8 cellular contexts compared by ENCODE assay signal in the genomic region with DNA sequence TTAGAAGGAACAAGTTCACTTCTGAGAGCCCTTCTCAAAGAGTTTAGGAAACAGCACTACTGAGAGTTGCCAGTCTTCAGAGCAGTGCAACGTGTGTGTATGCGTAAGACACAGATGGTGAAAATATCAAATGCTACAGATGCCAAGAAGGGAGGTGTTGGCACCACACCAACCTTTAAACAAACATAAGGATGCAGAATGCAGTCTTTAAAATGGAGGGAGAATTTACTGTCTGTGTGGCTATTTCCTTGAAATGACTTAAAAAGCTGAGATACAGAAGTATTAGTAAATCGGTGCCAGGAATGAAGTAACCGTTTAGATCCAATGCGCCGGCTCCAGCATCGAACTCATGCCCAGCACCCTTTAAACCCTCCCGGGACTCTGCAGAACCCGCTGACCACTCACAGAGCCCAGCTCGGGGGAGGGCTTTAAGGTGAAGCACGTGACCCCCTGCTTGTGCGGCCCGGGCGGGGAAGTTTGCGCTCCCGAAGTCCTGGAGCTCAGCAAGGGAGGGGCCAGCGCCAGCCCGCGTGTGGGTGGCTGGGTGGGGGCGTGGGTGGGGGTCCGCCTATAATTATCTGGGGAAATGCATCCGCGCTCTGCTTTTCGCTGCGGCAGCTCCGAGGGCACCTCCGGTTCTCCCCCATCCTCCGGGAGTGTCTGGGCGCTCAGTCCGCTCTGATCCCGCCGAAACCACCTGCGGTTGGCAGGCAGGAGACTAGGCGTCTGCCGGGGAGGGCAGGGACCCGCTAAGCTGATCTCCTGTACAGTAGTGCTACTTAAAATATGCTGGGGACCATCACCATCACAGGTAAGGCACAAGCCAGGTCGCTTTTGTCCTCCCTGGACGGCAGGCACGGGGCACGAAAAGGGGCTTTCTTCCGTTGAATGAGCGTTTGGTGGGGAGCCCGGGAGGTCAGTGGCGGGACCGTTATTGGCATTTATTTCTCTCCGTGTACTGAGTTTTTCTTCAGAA.
A peak's percentile ranks its signal among the peaks of the same experiment; 100 is the strongest.
DNase-seq lines count a peak whose midpoint lies in the region; TF ChIP-seq lines count a peak whose summit lies in the region.

No MANE protein-coding gene starts in this region.

- CTCF ChIA-PET in GM10248 (lab: Yijun Ruan, JAX), result interaction anchor here (0.7 to 8.6 kb wide), 59 partner anchors 8 to 902 kb away, joined by 3 to 373 read pairs (median 6); partner anchors contain the start of gene AKAP12

- POLR2A ChIA-PET in GM10248 (lab: Yijun Ruan, JAX), result no interaction called here

- TF ChIP-seq CTCF in fibroblast of villous mesenchyme (IDR thresholded peaks at IDR 0.05; ENCODE audit: insufficient read depth, low read depth, low read length), result no peak
- no peak for TF ChIP-seq CTCF in neural crest cell (conservative IDR thresholded peaks at IDR 0.05)
- no peak for TF ChIP-seq CTCF in GM10248 (IDR thresholded peaks at IDR 0.05; ENCODE audit: control extremely low read depth, extremely low read depth, low read depth, missing control alignments)

- peak overlapping the region; percentile 46 for H3K27ac Mint-ChIP-seq in neural crest cell (ENCODE audit: unreplicated experiment)

- peak overlapping the region; percentile 84 for H3K4me3 Mint-ChIP-seq in neural crest cell

- peak overlapping the region; percentile 77 for H3K4me3 ChIP-seq in fibroblast of villous mesenchyme (ENCODE audit: low read depth, low read length)

- peaks cover 32% of the 10 kb centered on the region for H3K4me1 Mint-ChIP-seq in neural crest cell

- DNase-seq in EL (peak; percentile 87), NCI-H1694 treated with DMSO at 0.1 percent for 48 hours (lab: John Stamatoyannopoulos, UW) (peak; percentile 24), fibroblast of villous mesenchyme (ENCODE audit: low read depth) (peak; percentile 71), neural crest cell (ENCODE audit: low read depth, low spot score) (peak; percentile 3), putamen (ENCODE audit: low spot score) (no peak), GM10248 (ENCODE audit: extremely low spot score) (no peak), NCI-H187 (lab: John Stamatoyannopoulos, UW) (no peak)
- DNase-seq in activated T-cell treated with anti-CD3 and anti-CD28 coated beads, Interleukin-2, amount 50 U/mL, for 48 hours, result peak; percentile 22 to 33

- H3K9me3 Mint-ChIP-seq in neural crest cell, result no peaks in the 10 kb centered on the region

- peaks cover 4% of the 10 kb centered on the region for H3K36me3 Mint-ChIP-seq in neural crest cell (ENCODE audit: low read depth)

- H3K27me3 Mint-ChIP-seq in neural crest cell (ENCODE audit: low read depth), result peaks cover 14% of the 10 kb centered on the region

Comparison
In these comparisons a context has a peak if more than half of its experiments do, and no peak if none do; other contexts are left out.
1. DNase-seq: peak in EL (single experiment), NCI-H1694 treated with DMSO at 0.1 percent for 48 hours (single experiment), activated T-cell treated with anti-CD3 and anti-CD28 coated beads, Interleukin-2, amount 50 U/mL, for 48 hours (2 of 2), fibroblast of villous mesenchyme (single experiment) and neural crest cell (single experiment); none in putamen (single experiment), GM10248 (single experiment) and NCI-H187 (0 of 2).